In genomic region chr2:231929961-231930600, GRCh38 we compare ENCODE assay signal across 10 cellular contexts. TPM values are rescaled to one million over a fixed set of nuclear protein-coding genes. Genes with fewer than 3 reads are reported as not detected.
DNase-seq lines count a peak whose midpoint lies in the region; ATAC-seq, FAIRE-seq and TF ChIP-seq lines count a peak whose summit lies in the region.
"Had no signal": no experiment of that assay in that cellular context is flagged by ENCODE, and none has a peak within 500 bp of the region (broad histone marks: within the 10 kb centered on the region; RNA-seq: fewer than 3 reads in every experiment).

No MANE protein-coding gene starts in this region.

- DNase-seq in D721Med (ENCODE audit: insufficient read length, low spot score) (peak; percentile 52), HuH-7 (ENCODE audit: low spot score) (peak; percentile 84), K562 (ENCODE audit: extremely low read depth in 1 of 4, low spot score in 3 of 4) (peak; percentile 54 to 78 (median 75)), mucosa of descending colon (peak in 1 of 3 donors; percentile 48), substantia nigra (lab: John Stamatoyannopoulos, UW) (no peak), NCI-H1436 (lab: John Stamatoyannopoulos, UW) (no peak), NCI-H2081 (lab: John Stamatoyannopoulos, UW) (no peak)
- DNase-seq in activated T-helper 2 cell treated with anti-CD3 and anti-CD28 coated beads, Interferon-gamma antibody, Interleukin-2, Interleukin-4, amounts not matched to agents 10 μg/mL and 5 μg/mL and 100 μg/mL, durations not matched to agents 14 hours and 24 hours and 36 hours (ENCODE audit: low spot score): no peak
- DNase-seq: caudate nucleus had no signal

- H3K27ac ChIP-seq in K562 (ENCODE audit: extremely low read depth, low read depth, low read length): no peak overlapping the region
- no peak overlapping the region for H3K27ac ChIP-seq in substantia nigra (ENCODE audit: low read depth, low read length, poor library complexity, severe bottlenecking)
- H3K27ac ChIP-seq: Peyer's patch had no signal

- no peak overlapping the region for H2AFZ ChIP-seq in K562 (ENCODE audit: low read depth, low read length)

- H3K27me3 Mint-ChIP-seq in activated T-helper 2 cell treated with anti-CD3 and anti-CD28 coated beads, Interferon-gamma antibody, Interleukin-2, Interleukin-4, amounts not matched to agents 10 μg/mL and 5 μg/mL and 100 μg/mL, durations not matched to agents 14 hours and 24 hours and 36 hours (ENCODE audit: low read depth): peaks cover 32% of the 10 kb centered on the region

- 0 out of 2 replicates have a peak, but pooled peaks cover 4% of the 10 kb centered on the region for H4K20me1 ChIP-seq in K562 (replicated peaks; ENCODE audit: control insufficient read depth, insufficient read depth, low read length)

- H3K79me2 ChIP-seq in K562 (ENCODE audit: control insufficient read depth, insufficient read depth, low read length): no peaks in the 10 kb centered on the region

- H3K9me3 Mint-ChIP-seq in activated T-helper 2 cell treated with anti-CD3 and anti-CD28 coated beads, Interferon-gamma antibody, Interleukin-2, Interleukin-4, amounts not matched to agents 10 μg/mL and 5 μg/mL and 100 μg/mL, durations not matched to agents 14 hours and 24 hours and 36 hours: no peaks in the 10 kb centered on the region

- H3K27ac Mint-ChIP-seq in activated T-helper 2 cell treated with anti-CD3 and anti-CD28 coated beads, Interferon-gamma antibody, Interleukin-2, Interleukin-4, amounts not matched to agents 10 μg/mL and 5 μg/mL and 100 μg/mL, durations not matched to agents 14 hours and 24 hours and 36 hours: no peak overlapping the region

- in situ Hi-C loops in K562 (cut with MboI): no loop called here

- no peak overlapping the region for H3K4me3 Mint-ChIP-seq in activated T-helper 2 cell treated with anti-CD3 and anti-CD28 coated beads, Interferon-gamma antibody, Interleukin-2, Interleukin-4, amounts not matched to agents 10 μg/mL and 5 μg/mL and 100 μg/mL, durations not matched to agents 14 hours and 24 hours and 36 hours (ENCODE audit: low read depth)

- H3K4me1 Mint-ChIP-seq in activated T-helper 2 cell treated with anti-CD3 and anti-CD28 coated beads, Interferon-gamma antibody, Interleukin-2, Interleukin-4, amounts not matched to agents 10 μg/mL and 5 μg/mL and 100 μg/mL, durations not matched to agents 14 hours and 24 hours and 36 hours (ENCODE audit: low read depth): no peaks in the 10 kb centered on the region

- CTCF ChIA-PET in K562 (lab: Yijun Ruan, JAX; ENCODE audit: low intra/inter-chr PET ratio): no interaction called here

- H3K4me1 ChIP-seq in K562 (replicated peaks in 1 of 2; ENCODE audit: control insufficient read depth in 2 of 2, insufficient read depth in 2 of 2, low read length in 2 of 2): peaks cover 0 to 34% of the 10 kb centered on the region in 2 experiments; a peak in 2 of 5 replicates
- H3K4me1 ChIP-seq in mucosa of descending colon (ENCODE audit: low read depth): peaks cover 14% of the 10 kb centered on the region

- TF ChIP-seq CTCF in D721Med (IDR thresholded peaks at IDR 0.05; ENCODE audit: insufficient read depth, missing control alignments): peak; percentile 41
- peak; percentile 59 to 73 (median 70) for TF ChIP-seq CTCF in K562 (IDR thresholded peaks at IDR 0.05 in 2 of 3, conservative IDR thresholded peaks at IDR 0.05 in 1 of 3; ENCODE audit: insufficient read depth in 2 of 3, low read depth in 1 of 3, low read length in 3 of 3)
- TF ChIP-seq CTCF in mucosa of descending colon (IDR thresholded peaks at IDR 0.05): no peak

- no peak overlapping the region for H3K4me2 ChIP-seq in K562 (ENCODE audit: insufficient read depth, low read length)

- H3K9me3 ChIP-seq in K562 (replicated peaks; ENCODE audit: control insufficient read depth, insufficient read depth, low read depth, low read length): no peaks in the 10 kb centered on the region
- H3K9me3 ChIP-seq in mucosa of descending colon: no peaks in the 10 kb centered on the region
- H3K9me3 ChIP-seq: Peyer's patch had no signal

- ATAC-seq in K562: peak; percentile 80
- ATAC-seq in mucosa of descending colon: peak; percentile 10

- intact Hi-C loops in K562 (cut with micrococcal nuclease) (loop anchor here (5.0 kb wide), 2 partner anchors 212 to 397 kb away; no protein-coding TSS in a partner anchor), mucosa of descending colon (cut with DNase I, micrococcal nuclease) (loop anchor here (5.0 to 10.0 kb wide), 4 partner anchors 212 to 505 kb away; no protein-coding TSS in a partner anchor)
- intact Hi-C loops in activated T-helper 2 cell treated with anti-CD3 and anti-CD28 coated beads, Interferon-gamma antibody, Interleukin-2, Interleukin-4, amounts not matched to agents 10 μg/mL and 5 μg/mL and 100 μg/mL, durations not matched to agents 14 hours and 24 hours and 36 hours (cut with micrococcal nuclease): loop anchor here (5.0 kb wide), 2 partner anchors 212 to 307 kb away; no protein-coding TSS in a partner anchor

- BruUV-seq in K562 (replicated peaks; lab: Mats Ljungman, UMichigan): no TSS peak

- POLR2A ChIA-PET in K562 (lab: Yijun Ruan, JAX): no interaction called here

- H3K36me3 Mint-ChIP-seq in activated T-helper 2 cell treated with anti-CD3 and anti-CD28 coated beads, Interferon-gamma antibody, Interleukin-2, Interleukin-4, amounts not matched to agents 10 μg/mL and 5 μg/mL and 100 μg/mL, durations not matched to agents 14 hours and 24 hours and 36 hours (ENCODE audit: low read depth): no peaks in the 10 kb centered on the region

- 0% methylated on average over 8 of the region's 11 CpGs for WGBS in K562 (ENCODE audit: insufficient coverage, low coverage, missing lambda C conversion rate)

- H3K4me3 ChIP-seq in K562: no peak overlapping the region
- H3K4me3 ChIP-seq in mucosa of descending colon: no peak overlapping the region
- H3K4me3 ChIP-seq: Peyer's patch had no signal

- H3K27me3 ChIP-seq in K562 (ENCODE audit: control insufficient read depth in 2 of 2, insufficient read depth in 2 of 2, low read length in 2 of 2): peaks cover 7 to 54% of the 10 kb centered on the region in 2 experiments; a peak in 4 of 5 replicates

- H3K36me3 ChIP-seq in K562 (ENCODE audit: control insufficient read depth, insufficient read depth, low read length) (no peaks in the 10 kb centered on the region), mucosa of descending colon (ENCODE audit: low read depth) (no peaks in the 10 kb centered on the region)
- H3K36me3 ChIP-seq: Peyer's patch had no signal

- no peak for TF ChIP-seq POLR2A in K562 (conservative IDR thresholded peaks at IDR 0.05)

- FAIRE-seq in D721Med (lab: Jason Lieb, UNC) (no peak), K562 (lab: Jason Lieb, UNC) (no peak)

- peak in 1 of 2 experiments; percentile 25; a peak in 2 of 4 replicates for TF ChIP-seq RAD21 in K562 (CRISPR knock-in tag; conservative IDR thresholded peaks at IDR 0.05 in 1 of 2, IDR thresholded peaks at IDR 0.05 in 1 of 2)

- no peak overlapping the region for H3K9ac ChIP-seq in K562 (ENCODE audit: insufficient read depth in 1 of 2, low read depth in 2 of 2, low read length in 2 of 2)

- no peaks in the 10 kb centered on the region for H3K9me1 ChIP-seq in K562 (ENCODE audit: control insufficient read depth, insufficient read depth, low read length)

- no peak for TF ChIP-seq EP300 in K562 (IDR thresholded peaks at IDR 0.05; ENCODE audit: low read length)

RNA-seq across cellular contexts. Expression of gene NPPC, which starts 3.9 kb away (rescaled TPM):
- total RNA-seq in K562 (2011; cell fraction: chromatin; rRNA removed; ENCODE audit: low replicate concordance): not detected in 2 replicates
- total RNA-seq in K562 (2011; cell fraction: nucleolus; rRNA removed): not detected in 2 replicates
- not detected in 2 replicates for total RNA-seq in K562 (2011; cell fraction: nucleoplasm; rRNA removed)
- total RNA-seq in K562 (2014; rRNA removed) (not detected in 2 replicates), K562 (2014; rRNA removed; fragmentation: Illumina TruSeq; extraction: Trizol) (not detected in 2 replicates), K562 (2015; rRNA removed; fragmentation: Illumina TruSeq; extraction: Trizol) (not detected in 2 replicates), K562 (2021) (not detected in 2 replicates), mucosa of descending colon (1 to 10 TPM in 1 of 3 donors, under 1 TPM in 1, not detected in 1; 0.39 to 2.7 TPM)
- polyA plus RNA-seq in K562 (2011; rRNA removed) (not detected in 2 replicates), K562 (2014; fragmentation: Illumina TruSeq; extraction: Trizol) (not detected in 2 replicates), K562 (2014; fragmentation: Nextera tagmentation; extraction: Ambion mirVana) (not detected), K562 (2014; rRNA removed) (not detected in 2 replicates)
- not detected in 2 replicates for polyA plus RNA-seq in K562 (2011; cell fraction: cytosol; rRNA removed)
- polyA plus RNA-seq in K562 (2011; cell fraction: nucleus; rRNA removed): not detected in 2 replicates
- polyA plus RNA-seq in K562 (2012): not detected in 2 replicates
- polyA minus RNA-seq in K562 (2011; rRNA and poly(A)+ RNA removed): not detected in 2 replicates
- not detected in 2 replicates for polyA minus RNA-seq in K562 (2011; cell fraction: cytosol; rRNA and poly(A)+ RNA removed)
- not detected in 2 replicates for polyA minus RNA-seq in K562 (2011; cell fraction: nucleus; rRNA and poly(A)+ RNA removed)
- total RNA-seq in activated T-helper 2 cell treated with anti-CD3 and anti-CD28 coated beads, Interferon-gamma antibody, Interleukin-2, Interleukin-4, amounts not matched to agents 10 μg/mL and 5 μg/mL and 100 μg/mL, durations not matched to agents 14 hours and 24 hours and 36 hours: 0.23 and 0.41 TPM in 2 replicates
- total RNA-seq: Peyer's patch had no signal

RNA-seq across cellular contexts. Expression of gene DIS3L2, which starts 31.4 kb away (rescaled TPM):
- total RNA-seq in K562 (2011; cell fraction: chromatin; rRNA removed; ENCODE audit: low replicate concordance): 50.9 and 73.3 TPM in 2 replicates
- total RNA-seq in K562 (2011; cell fraction: nucleolus; rRNA removed): 20.0 and 25.8 TPM in 2 replicates
- total RNA-seq in K562 (2011; cell fraction: nucleoplasm; rRNA removed): 27.0 and 28.9 TPM in 2 replicates
- total RNA-seq in K562 (2014; rRNA removed) (15.1 and 16.8 TPM in 2 replicates), K562 (2014; rRNA removed; fragmentation: Illumina TruSeq; extraction: Trizol) (11.2 and 12.5 TPM in 2 replicates), K562 (2015; rRNA removed; fragmentation: Illumina TruSeq; extraction: Trizol) (10.8 and 11.6 TPM in 2 replicates), K562 (2021) (17.3 and 19.2 TPM in 2 replicates), mucosa of descending colon (10 to 100 TPM; 28.5 to 43.0 (median 42.5) TPM)
- polyA plus RNA-seq in K562 (2011; rRNA removed) (4.2 and 5.8 TPM in 2 replicates), K562 (2014; fragmentation: Illumina TruSeq; extraction: Trizol) (11.8 and 13.4 TPM in 2 replicates), K562 (2014; fragmentation: Nextera tagmentation; extraction: Ambion mirVana) (1 to 10 TPM; 1.5 to 1.9 TPM), K562 (2014; rRNA removed) (10.4 and 11.0 TPM in 2 replicates)
- 6.0 and 10.4 TPM in 2 replicates for polyA plus RNA-seq in K562 (2011; cell fraction: cytosol; rRNA removed)
- polyA plus RNA-seq in K562 (2011; cell fraction: nucleus; rRNA removed): 25.1 and 33.5 TPM in 2 replicates
- 12.2 and 13.6 TPM in 2 replicates for polyA plus RNA-seq in K562 (2012)
- polyA minus RNA-seq in K562 (2011; rRNA and poly(A)+ RNA removed): 7.0 and 8.4 TPM in 2 replicates
- polyA minus RNA-seq in K562 (2011; cell fraction: cytosol; rRNA and poly(A)+ RNA removed): 5.3 and 5.9 TPM in 2 replicates
- 15.8 and 20.1 TPM in 2 replicates for polyA minus RNA-seq in K562 (2011; cell fraction: nucleus; rRNA and poly(A)+ RNA removed)
- total RNA-seq in activated T-helper 2 cell treated with anti-CD3 and anti-CD28 coated beads, Interferon-gamma antibody, Interleukin-2, Interleukin-4, amounts not matched to agents 10 μg/mL and 5 μg/mL and 100 μg/mL, durations not matched to agents 14 hours and 24 hours and 36 hours: 30.2 and 33.5 TPM in 2 replicates

Comparison
In these comparisons a context has a peak if more than half of its experiments do, and no peak if none do; other contexts are left out.
1. DNase-seq: peak in D721Med (single experiment), HuH-7 (single experiment) and K562 (4 of 4); none in substantia nigra (0 of 49), activated T-helper 2 cell treated with anti-CD3 and anti-CD28 coated beads, Interferon-gamma antibody, Interleukin-2, Interleukin-4, amounts not matched to agents 10 μg/mL and 5 μg/mL and 100 μg/mL, durations not matched to agents 14 hours and 24 hours and 36 hours (single experiment), NCI-H1436 (single experiment) and NCI-H2081 (0 of 2).